Comparison of ENCODE assay signal across 8 cellular contexts in the genomic region with DNA sequence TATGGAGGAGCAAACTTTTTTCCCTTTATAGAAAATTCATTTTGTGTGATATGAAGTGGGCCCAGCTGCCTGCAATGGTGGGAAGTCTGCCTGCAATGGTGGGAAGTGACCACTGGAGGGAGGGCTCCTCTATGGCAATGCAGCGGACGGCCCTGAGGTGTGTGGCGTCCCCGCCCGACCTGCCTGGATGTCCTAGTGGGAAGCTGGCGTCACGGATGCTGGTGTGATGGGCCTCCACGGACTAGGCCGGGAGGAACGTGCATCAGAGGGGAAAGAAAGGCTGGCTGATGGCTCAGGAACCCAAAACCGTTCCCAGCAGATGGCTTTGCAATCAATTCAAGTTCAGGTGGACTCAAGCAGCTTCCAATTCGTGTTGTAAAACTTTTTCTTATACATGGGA.
DNase-seq lines count a peak whose midpoint lies in the region; ATAC-seq, FAIRE-seq and TF ChIP-seq lines count a peak whose summit lies in the region.

No MANE protein-coding gene starts in this region.

- no peak overlapping the region for H3K27ac Mint-ChIP-seq in HFFc6
- peak overlapping the region; percentile 22 for H3K27ac Mint-ChIP-seq in activated T-helper 2 cell treated with anti-CD3 and anti-CD28 coated beads, Interferon-gamma antibody, Interleukin-2, Interleukin-4, amounts not matched to agents 10 μg/mL and 5 μg/mL and 100 μg/mL, durations not matched to agents 14 hours and 24 hours and 36 hours

- POLR2A ChIA-PET in GM10248 (lab: Yijun Ruan, JAX) (no interaction called here), OCI-LY7 (lab: Charles Lee) (no interaction called here)

- peaks cover 8% of the 10 kb centered on the region for H3K4me1 ChIP-seq in OCI-LY7 (ENCODE audit: insufficient read depth, low read length, poor library complexity, severe bottlenecking)
- H3K4me1 ChIP-seq in foreskin keratinocyte, result no peaks in the 10 kb centered on the region
- no peaks in the 10 kb centered on the region for H3K4me1 ChIP-seq in pancreas
- peaks cover 0 to 5% of the 10 kb centered on the region in 2 donors for H3K4me1 ChIP-seq in uterus

- H3K79me2 ChIP-seq in OCI-LY7 (ENCODE audit: insufficient read depth, low read depth, low read length), result no peaks in the 10 kb centered on the region

- H3K36me3 ChIP-seq in OCI-LY7 (ENCODE audit: insufficient read depth, low read length) (no peaks in the 10 kb centered on the region), pancreas (peaks cover 0 to 4% (median 0%) of the 10 kb centered on the region in 3 donors), uterus (no peaks in the 10 kb centered on the region)

- H3K9me2 ChIP-seq in OCI-LY7 (ENCODE audit: insufficient read depth, low read length), result no peaks in the 10 kb centered on the region

- peaks cover 46% of the 10 kb centered on the region for H3K36me3 Mint-ChIP-seq in HFFc6 (ENCODE audit: low read depth)
- peaks cover 15% of the 10 kb centered on the region for H3K36me3 Mint-ChIP-seq in activated T-helper 2 cell treated with anti-CD3 and anti-CD28 coated beads, Interferon-gamma antibody, Interleukin-2, Interleukin-4, amounts not matched to agents 10 μg/mL and 5 μg/mL and 100 μg/mL, durations not matched to agents 14 hours and 24 hours and 36 hours (ENCODE audit: low read depth)

- H3K27me3 Mint-ChIP-seq in HFFc6 (ENCODE audit: insufficient read depth), result peaks cover 42% of the 10 kb centered on the region
- H3K27me3 Mint-ChIP-seq in activated T-helper 2 cell treated with anti-CD3 and anti-CD28 coated beads, Interferon-gamma antibody, Interleukin-2, Interleukin-4, amounts not matched to agents 10 μg/mL and 5 μg/mL and 100 μg/mL, durations not matched to agents 14 hours and 24 hours and 36 hours (ENCODE audit: low read depth), result no peaks in the 10 kb centered on the region

- H3K4me3 ChIP-seq in OCI-LY7 (ENCODE audit: low read depth, low read length, poor library complexity, severe bottlenecking) (no peak overlapping the region), pancreas (no peak overlapping the region), uterus (no peak overlapping the region)

- TF ChIP-seq CTCF in GM10248 (IDR thresholded peaks at IDR 0.05; ENCODE audit: control extremely low read depth, extremely low read depth, low read depth, missing control alignments) (peak; percentile 88), HFFc6 (IDR thresholded peaks at IDR 0.05) (peak; percentile 81), OCI-LY7 (conservative IDR thresholded peaks at IDR 0.05; ENCODE audit: low read length) (peak; percentile 78), foreskin keratinocyte (conservative IDR thresholded peaks at IDR 0.05) (peak; percentile 66), pancreas (IDR thresholded peaks at IDR 0.05) (peak in 3 of 4 donors; percentile 24 to 51 (median 40)), uterus (IDR thresholded peaks at IDR 0.05) (peak; percentile 58 to 78 (median 66))

- DNase-seq in GM10248 (ENCODE audit: extremely low spot score) (peak; percentile 87), HFFc6 (no peak), OCI-LY7 (ENCODE audit: low spot score) (peak; percentile 49), foreskin keratinocyte (no peak), pancreas (peak in 3 of 6 donors; percentile 18 to 47 (median 46)), uterus (peak; percentile 67 to 69), NK-92 (lab: John Stamatoyannopoulos, UW; ENCODE audit: unreplicated experiment) (no peak)
- DNase-seq in activated T-helper 2 cell treated with anti-CD3 and anti-CD28 coated beads, Interferon-gamma antibody, Interleukin-2, Interleukin-4, amounts not matched to agents 10 μg/mL and 5 μg/mL and 100 μg/mL, durations not matched to agents 14 hours and 24 hours and 36 hours (ENCODE audit: low spot score), result peak; percentile 39

- intact Hi-C loops in OCI-LY7 (cut with micrococcal nuclease; ENCODE audit: unreplicated experiment) (loop anchor here (1.0 kb wide), 1 partner anchor 41 kb away; no protein-coding TSS in a partner anchor), pancreas (cut with DNase I) (no loop called here), uterus (cut with DNase I; ENCODE audit: low total_unique reads) (no loop called here)
- intact Hi-C loops in activated T-helper 2 cell treated with anti-CD3 and anti-CD28 coated beads, Interferon-gamma antibody, Interleukin-2, Interleukin-4, amounts not matched to agents 10 μg/mL and 5 μg/mL and 100 μg/mL, durations not matched to agents 14 hours and 24 hours and 36 hours (cut with micrococcal nuclease), result loop anchor here (1.0 kb wide), 1 partner anchor 41 kb away; no protein-coding TSS in a partner anchor

- H4K20me1 ChIP-seq in OCI-LY7 (ENCODE audit: insufficient read depth, low read length), result no peaks in the 10 kb centered on the region

- 46 to 54% methylated on average over 12 of the region's 12 CpGs for WGBS in pancreas, 2 donors

- H3K27me3 ChIP-seq in foreskin keratinocyte, result no peaks in the 10 kb centered on the region
- no peaks in the 10 kb centered on the region for H3K27me3 ChIP-seq in pancreas
- no peaks in the 10 kb centered on the region for H3K27me3 ChIP-seq in uterus

- peaks cover 4% of the 10 kb centered on the region; the same call in 1 of the 2 replicates for H3K9me3 Mint-ChIP-seq in HFFc6
- no peaks in the 10 kb centered on the region for H3K9me3 Mint-ChIP-seq in activated T-helper 2 cell treated with anti-CD3 and anti-CD28 coated beads, Interferon-gamma antibody, Interleukin-2, Interleukin-4, amounts not matched to agents 10 μg/mL and 5 μg/mL and 100 μg/mL, durations not matched to agents 14 hours and 24 hours and 36 hours

- peak; percentile 64 for ATAC-seq in foreskin keratinocyte
- ATAC-seq in pancreas, result peak in 3 of 4 donors; percentile 80 to 88 (median 82)

- FAIRE-seq in pancreas (lab: Jason Lieb, UNC), result no peak

- H3K27ac ChIP-seq in OCI-LY7 (ENCODE audit: low read depth, low read length, poor library complexity, severe bottlenecking) (no peak overlapping the region), foreskin keratinocyte (no peak overlapping the region), pancreas (no peak overlapping the region), uterus (no peak overlapping the region)

- no peak for TF ChIP-seq POLR2A in uterus (IDR thresholded peaks at IDR 0.05)

- H3K9me3 ChIP-seq in OCI-LY7 (ENCODE audit: low read length) (no peaks in the 10 kb centered on the region), pancreas (no peaks in the 10 kb centered on the region), uterus (no peaks in the 10 kb centered on the region)

- BruUV-seq in OCI-LY7 (replicated peaks; lab: Mats Ljungman, UMichigan), result no TSS peak

- H3K4me3 Mint-ChIP-seq in HFFc6, result peak overlapping the region; percentile 41; the same call in 1 of the 2 replicates
- H3K4me3 Mint-ChIP-seq in activated T-helper 2 cell treated with anti-CD3 and anti-CD28 coated beads, Interferon-gamma antibody, Interleukin-2, Interleukin-4, amounts not matched to agents 10 μg/mL and 5 μg/mL and 100 μg/mL, durations not matched to agents 14 hours and 24 hours and 36 hours (ENCODE audit: low read depth), result no peak overlapping the region

- H3K4me2 ChIP-seq in OCI-LY7 (ENCODE audit: low read length), result no peak overlapping the region

- H2AFZ ChIP-seq in OCI-LY7 (ENCODE audit: low read length), result no peak overlapping the region

- CTCF ChIA-PET in GM10248 (lab: Yijun Ruan, JAX) (interaction anchor here (0.7 to 30.0 kb wide), 27 partner anchors 9 to 246 kb away, joined by 3 to 547 read pairs (median 4); no protein-coding TSS in a partner anchor), OCI-LY7 (lab: Charles Lee; ENCODE audit: unreplicated experiment) (interaction anchor here (0.5 kb wide), 1 partner anchor 659 kb away, joined by 4 read pairs; no protein-coding TSS in a partner anchor)

- peaks cover 26% of the 10 kb centered on the region for H3K4me1 Mint-ChIP-seq in HFFc6 (ENCODE audit: low read depth)
- peaks cover 25% of the 10 kb centered on the region for H3K4me1 Mint-ChIP-seq in activated T-helper 2 cell treated with anti-CD3 and anti-CD28 coated beads, Interferon-gamma antibody, Interleukin-2, Interleukin-4, amounts not matched to agents 10 μg/mL and 5 μg/mL and 100 μg/mL, durations not matched to agents 14 hours and 24 hours and 36 hours (ENCODE audit: low read depth)

Comparison
In these comparisons a context has a peak if more than half of its experiments do, and no peak if none do; other contexts are left out.
1. DNase-seq: peak in GM10248 (single experiment), OCI-LY7 (single experiment), activated T-helper 2 cell treated with anti-CD3 and anti-CD28 coated beads, Interferon-gamma antibody, Interleukin-2, Interleukin-4, amounts not matched to agents 10 μg/mL and 5 μg/mL and 100 μg/mL, durations not matched to agents 14 hours and 24 hours and 36 hours (single experiment) and uterus (2 of 2); none in HFFc6 (single experiment), foreskin keratinocyte (0 of 2) and NK-92 (single experiment).
2. intact Hi-C loops: an anchor here in OCI-LY7 (1.0 kb wide) and activated T-helper 2 cell treated with anti-CD3 and anti-CD28 coated beads, Interferon-gamma antibody, Interleukin-2, Interleukin-4, amounts not matched to agents 10 μg/mL and 5 μg/mL and 100 μg/mL, durations not matched to agents 14 hours and 24 hours and 36 hours (1.0 kb wide); none called in pancreas and uterus.
3. Peak in every context shown above with its lines, with median percentiles within 50 percentile points of each other: CTCF ChIP-seq.